ENCODE assay signal across 13 cellular contexts in genomic region chr11:72673943-72674828, GRCh38. TPM values are rescaled to one million over a fixed set of nuclear protein-coding genes. Genes with fewer than 3 reads are reported as not detected.
DNase-seq lines count a peak whose midpoint lies in the region; ATAC-seq and TF ChIP-seq lines count a peak whose summit lies in the region.
"Had no signal": no experiment of that assay in that cellular context is flagged by ENCODE, and none has a peak within 500 bp of the region (broad histone marks: within the 10 kb centered on the region; RNA-seq: fewer than 3 reads in every experiment).

TSS of gene PDE2A (minus strand) at chr11:72674422. CDS start at chr11:72674207, 215 bp downstream.

- ATAC-seq in GM23338 (peak; percentile 55), left cardiac atrium (no peak), HG03378 (IDR thresholded peaks at IDR 0.05; ENCODE audit: unreplicated experiment) (no peak), HG03460 (IDR thresholded peaks at IDR 0.05; ENCODE audit: unreplicated experiment) (no peak)

- H3K4me1 ChIP-seq in GM23338 (ENCODE audit: insufficient read depth): peaks cover 44% of the 10 kb centered on the region
- H3K4me1 ChIP-seq in prostate gland (replicated peaks): no peaks in the 10 kb centered on the region

- no peaks in the 10 kb centered on the region for H3F3A ChIP-seq in GM23338 (replicated peaks; ENCODE audit: low read depth)

- H4K20me1 ChIP-seq in GM23338 (replicated peaks; ENCODE audit: insufficient read depth): no peaks in the 10 kb centered on the region; the same call in 1 of the 2 replicates

- H3K36me3 ChIP-seq in GM23338 (ENCODE audit: insufficient read depth) (no peaks in the 10 kb centered on the region), prostate gland (no peaks in the 10 kb centered on the region)

- H3K4me3 ChIP-seq in GM23338 (peak within 1 kb of the TSS; percentile 66), prostate gland (no peak within 1 kb of the TSS), coronary artery (no peak within 1 kb of the TSS)

- TF ChIP-seq CTCF in GM23338 (conservative IDR thresholded peaks at IDR 0.05; ENCODE audit: low read depth in 2 of 2) (no peak), prostate gland (IDR thresholded peaks at IDR 0.05) (no peak), coronary artery (IDR thresholded peaks at IDR 0.05) (no peak)

- no peaks in the 10 kb centered on the region for H3K79me2 ChIP-seq in GM23338 (replicated peaks; ENCODE audit: insufficient read depth)

- H3K4me1 Mint-ChIP-seq in GM23338: peaks cover 54% of the 10 kb centered on the region
- peaks cover 7% of the 10 kb centered on the region for H3K4me1 Mint-ChIP-seq in activated T-helper 2 cell treated with anti-CD3 and anti-CD28 coated beads, Interferon-gamma antibody, Interleukin-2, Interleukin-4, amounts not matched to agents 10 μg/mL and 5 μg/mL and 100 μg/mL, durations not matched to agents 14 hours and 24 hours and 36 hours (ENCODE audit: low read depth)

- H3K27me3 ChIP-seq in GM23338 (ENCODE audit: insufficient read depth) (peaks cover 64% of the 10 kb centered on the region), prostate gland (replicated peaks; ENCODE audit: insufficient read depth) (peaks cover 12% of the 10 kb centered on the region)

- peak within 1 kb of the TSS; percentile 68 for H3K4me3 Mint-ChIP-seq in GM23338
- no peak within 1 kb of the TSS for H3K4me3 Mint-ChIP-seq in activated T-helper 2 cell treated with anti-CD3 and anti-CD28 coated beads, Interferon-gamma antibody, Interleukin-2, Interleukin-4, amounts not matched to agents 10 μg/mL and 5 μg/mL and 100 μg/mL, durations not matched to agents 14 hours and 24 hours and 36 hours (ENCODE audit: low read depth)
- H3K4me3 Mint-ChIP-seq: CD4-positive, CD25-positive, alpha-beta regulatory T cell had no signal

- peak within 1 kb of the TSS; percentile 90 for H3K4me2 ChIP-seq in GM23338

- no peaks in the 10 kb centered on the region for H3K9me3 Mint-ChIP-seq in GM23338
- H3K9me3 Mint-ChIP-seq in activated T-helper 2 cell treated with anti-CD3 and anti-CD28 coated beads, Interferon-gamma antibody, Interleukin-2, Interleukin-4, amounts not matched to agents 10 μg/mL and 5 μg/mL and 100 μg/mL, durations not matched to agents 14 hours and 24 hours and 36 hours: no peaks in the 10 kb centered on the region
- H3K9me3 Mint-ChIP-seq: activated naive CD4-positive, alpha-beta T cell treated with anti-CD3 and anti-CD28 coated beads, Interleukin-2, amount 50 U/mL, for 72 hours had no signal

- peak within 1 kb of the TSS; percentile 91 for H2AFZ ChIP-seq in GM23338

- no peaks in the 10 kb centered on the region for H3K36me3 Mint-ChIP-seq in GM23338 (ENCODE audit: low read depth)
- no peaks in the 10 kb centered on the region for H3K36me3 Mint-ChIP-seq in activated T-helper 2 cell treated with anti-CD3 and anti-CD28 coated beads, Interferon-gamma antibody, Interleukin-2, Interleukin-4, amounts not matched to agents 10 μg/mL and 5 μg/mL and 100 μg/mL, durations not matched to agents 14 hours and 24 hours and 36 hours (ENCODE audit: low read depth)
- H3K36me3 Mint-ChIP-seq: activated naive CD4-positive, alpha-beta T cell treated with anti-CD3 and anti-CD28 coated beads, Interleukin-2, amount 50 U/mL, for 72 hours; CD4-positive, CD25-positive, alpha-beta regulatory T cell had no signal

- no peaks in the 10 kb centered on the region for H3K9me2 ChIP-seq in GM23338 (ENCODE audit: insufficient read depth)

- H3K9me3 ChIP-seq in prostate gland: no peaks in the 10 kb centered on the region

- intact Hi-C loops in left cardiac atrium (cut with DNase I) (no loop called here), prostate gland (cut with DNase I) (no loop called here)
- intact Hi-C loops in activated T-helper 2 cell treated with anti-CD3 and anti-CD28 coated beads, Interferon-gamma antibody, Interleukin-2, Interleukin-4, amounts not matched to agents 10 μg/mL and 5 μg/mL and 100 μg/mL, durations not matched to agents 14 hours and 24 hours and 36 hours (cut with micrococcal nuclease): no loop called here

- TF ChIP-seq POLR2A in prostate gland (IDR thresholded peaks at IDR 0.05): no peak

- 8% methylated on average over 20 of the region's 21 CpGs for WGBS in prostate gland

- peak; percentile 73 for DNase-seq in GM23338 (ENCODE audit: low spot score)
- peak; percentile 77 for DNase-seq in SK-N-DZ (ENCODE audit: low spot score)
- DNase-seq in left cardiac atrium: no peak
- DNase-seq in prostate gland (ENCODE audit: low spot score): no peak
- DNase-seq in activated T-helper 2 cell treated with anti-CD3 and anti-CD28 coated beads, Interferon-gamma antibody, Interleukin-2, Interleukin-4, amounts not matched to agents 10 μg/mL and 5 μg/mL and 100 μg/mL, durations not matched to agents 14 hours and 24 hours and 36 hours (ENCODE audit: low spot score): no peak
- DNase-seq in coronary artery (ENCODE audit: low spot score): no peak
- DNase-seq: CD4-positive, CD25-positive, alpha-beta regulatory T cell; midbrain; stimulated activated CD4-positive, alpha-beta T cell treated with anti-CD3 and anti-CD28 coated beads, Interleukin-4, amount 100 ng/mL, for 4 hours had no signal

- peaks cover 44% of the 10 kb centered on the region for H3K27me3 Mint-ChIP-seq in GM23338 (ENCODE audit: insufficient read depth, low read depth, poor library complexity)
- H3K27me3 Mint-ChIP-seq in activated T-helper 2 cell treated with anti-CD3 and anti-CD28 coated beads, Interferon-gamma antibody, Interleukin-2, Interleukin-4, amounts not matched to agents 10 μg/mL and 5 μg/mL and 100 μg/mL, durations not matched to agents 14 hours and 24 hours and 36 hours (ENCODE audit: low read depth): peaks cover 67% of the 10 kb centered on the region

- H3K27ac ChIP-seq in GM23338 (ENCODE audit: low read depth): no peak within 1 kb of the TSS
- H3K27ac ChIP-seq in prostate gland: no peak within 1 kb of the TSS
- H3K27ac ChIP-seq in coronary artery: no peak within 1 kb of the TSS

- H3K27ac Mint-ChIP-seq in GM23338: no peak within 1 kb of the TSS
- H3K27ac Mint-ChIP-seq in activated T-helper 2 cell treated with anti-CD3 and anti-CD28 coated beads, Interferon-gamma antibody, Interleukin-2, Interleukin-4, amounts not matched to agents 10 μg/mL and 5 μg/mL and 100 μg/mL, durations not matched to agents 14 hours and 24 hours and 36 hours: no peak within 1 kb of the TSS
- H3K27ac Mint-ChIP-seq: activated naive CD4-positive, alpha-beta T cell treated with anti-CD3 and anti-CD28 coated beads, Interleukin-2, amount 50 U/mL, for 72 hours had no signal

TF ChIP-seq in GM23338, 12 proteins besides CTCF, POLR2A, EP300 and RAD21:
- TF ChIP-seq POLR2AphosphoS5 (IDR thresholded peaks at IDR 0.05; ENCODE audit: low read depth) (peak; percentile 53; the same call in 1 of the 2 replicates), ZNF114 (CRISPR knock-in tag; IDR thresholded peaks at IDR 0.05) (no peak)

RNA-seq across cellular contexts. Expression of gene PDE2A, which starts in this region (rescaled TPM):
- total RNA-seq in GM23338 (2014; rRNA removed; shearing (Covaris generic)): 8.2 and 16.2 TPM in 2 replicates
- polyA plus RNA-seq in GM23338 (2016; fragmentation: Nextera tagmentation; extraction: Ambion mirVana): 4.1 and 4.3 TPM in 2 replicates
- 8.2 and 12.9 TPM in 2 replicates for polyA plus RNA-seq in SK-N-DZ (2014; cell fraction: cytosol; rRNA removed)
- 45.4 and 47.9 TPM in 2 replicates for polyA plus RNA-seq in SK-N-DZ (2014; cell fraction: nucleus; rRNA removed)
- total RNA-seq in left cardiac atrium (10 to 100 TPM; 40.9 to 41.6 TPM), prostate gland (10 to 100 TPM; 24.2 to 47.7 TPM)
- total RNA-seq in activated T-helper 2 cell treated with anti-CD3 and anti-CD28 coated beads, Interferon-gamma antibody, Interleukin-2, Interleukin-4, amounts not matched to agents 10 μg/mL and 5 μg/mL and 100 μg/mL, durations not matched to agents 14 hours and 24 hours and 36 hours: 0.44 and 0.62 TPM in 2 replicates
- polyA plus RNA-seq: CD4-positive, CD25-positive, alpha-beta regulatory T cell; IgD-negative memory B cell had no signal

Comparison
In these comparisons a context has a peak if more than half of its experiments do, and no peak if none do; other contexts are left out.
1. DNase-seq: peak in GM23338 (single experiment) and SK-N-DZ (single experiment); none in left cardiac atrium (single experiment), prostate gland (single experiment), activated T-helper 2 cell treated with anti-CD3 and anti-CD28 coated beads, Interferon-gamma antibody, Interleukin-2, Interleukin-4, amounts not matched to agents 10 μg/mL and 5 μg/mL and 100 μg/mL, durations not matched to agents 14 hours and 24 hours and 36 hours (single experiment) and coronary artery (single experiment).